8 cellular contexts compared by ENCODE assay signal in the genomic region with DNA sequence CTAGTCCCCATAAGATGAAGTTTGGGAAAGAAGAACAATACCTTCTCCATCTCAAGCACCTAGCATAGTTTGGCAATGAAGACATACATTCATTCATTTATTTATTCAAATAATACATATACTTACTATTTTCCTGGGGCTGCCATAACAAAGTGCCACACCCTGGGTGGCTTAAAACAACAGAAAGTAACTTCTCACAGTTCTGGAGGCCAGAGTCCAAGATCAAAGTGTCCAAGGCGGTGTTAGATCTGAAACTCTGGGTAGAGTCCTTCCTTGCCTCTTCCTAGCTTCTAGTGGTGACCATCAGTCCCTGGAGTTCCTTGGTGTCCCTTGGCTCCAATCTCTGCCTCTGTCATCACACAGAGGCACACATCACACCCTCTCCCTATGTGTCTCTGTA.
"Had no signal": no experiment of that assay in that cellular context is flagged by ENCODE, and none has a peak within 500 bp of the region (broad histone marks: within the 10 kb centered on the region; RNA-seq: fewer than 3 reads in every experiment).

No MANE protein-coding gene starts in this region.

- FAIRE-seq: G401.6, GM12878, GM12891, GM12892, GM18507, GM19239 had no signal

- DNase-seq: GDM1, GF-D8 had no signal

- H3K4me3 ChIP-seq: GM12878 had no signal

- ATAC-seq: GM12878 had no signal
